In the genomic region with DNA sequence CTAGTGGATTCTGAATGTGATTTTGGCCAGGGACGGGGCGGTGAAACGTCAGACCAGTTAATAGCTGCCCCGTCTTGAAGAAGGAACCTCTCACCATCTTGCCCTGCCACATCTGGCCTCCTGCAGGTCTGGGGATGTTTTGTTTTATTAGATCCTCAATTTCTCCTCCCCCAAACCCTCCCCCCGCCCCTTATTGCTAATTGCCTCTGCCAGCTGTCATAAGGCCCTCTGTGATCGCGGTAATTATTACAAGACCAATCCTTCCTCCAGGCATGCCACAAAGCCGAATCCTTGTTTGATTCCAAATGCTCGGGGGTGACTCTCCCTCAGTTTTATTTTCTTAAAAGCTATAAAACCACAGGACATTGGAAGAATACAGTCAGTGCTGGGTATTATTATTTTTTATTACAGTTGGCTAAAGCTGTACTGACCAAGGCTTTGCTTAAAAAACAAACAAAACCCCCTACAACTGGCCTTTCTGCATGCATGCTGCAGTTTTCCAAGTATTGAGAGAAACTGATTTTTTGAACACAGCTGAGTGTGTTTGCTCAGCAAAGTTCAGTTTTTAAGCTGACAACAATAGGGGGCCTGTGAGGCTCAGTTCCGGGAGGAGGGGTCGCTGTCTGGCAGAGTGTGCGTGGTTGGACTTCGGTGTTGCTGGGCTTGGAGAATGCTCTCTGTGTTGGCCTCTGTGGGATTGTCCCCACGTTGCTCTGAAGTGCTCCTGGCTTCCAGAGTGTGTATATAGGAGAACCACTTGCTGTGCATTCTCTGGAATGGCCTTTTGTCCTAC, we compare ENCODE assay signal across 1 cellular context.
TF ChIP-seq lines count a peak whose summit lies in the region.

No MANE protein-coding gene starts in this region.

TF ChIP-seq in HepG2, 621 proteins besides CTCF, POLR2A, EP300 and RAD21 (continued from another document and continues in another):
- TF ChIP-seq ZBED4 (CRISPR knock-in tag; IDR thresholded peaks at IDR 0.05; ENCODE audit: borderline replicate concordance) = no peak
- no peak for TF ChIP-seq ZNF496 (CRISPR knock-in tag; IDR thresholded peaks at IDR 0.05; ENCODE audit: insufficient replicate concordance)
- TF ChIP-seq TAF15 (IDR thresholded peaks at IDR 0.05; ENCODE audit: low read depth, low read length, poor library complexity, severe bottlenecking) = no peak
- TF ChIP-seq ZNF564 (CRISPR knock-in tag; IDR thresholded peaks at IDR 0.05) = 0 out of 2 replicates have a peak, but pooled peaks have one; percentile 36
- TF ChIP-seq NCOR1 (IDR thresholded peaks at IDR 0.05; ENCODE audit: borderline replicate concordance, low read length) = peak; percentile 73
- peak; percentile 42; the same call in 1 of the 2 replicates for TF ChIP-seq ZFP91 (CRISPR knock-in tag; IDR thresholded peaks at IDR 0.05; ENCODE audit: borderline replicate concordance)
- no peak for TF ChIP-seq TBP (CRISPR knock-in tag; IDR thresholded peaks at IDR 0.05)
- no peak for TF ChIP-seq USF2 (IDR thresholded peaks at IDR 0.05; ENCODE audit: low read depth, low read length)
- TF ChIP-seq USF2 (CRISPR knock-in tag; IDR thresholded peaks at IDR 0.05; ENCODE audit: borderline replicate concordance) = no peak
- TF ChIP-seq KDM4B (CRISPR knock-in tag; IDR thresholded peaks at IDR 0.05) = peak; percentile 43; the same call in 1 of the 2 replicates
- TF ChIP-seq JDP2 (CRISPR knock-in tag; IDR thresholded peaks at IDR 0.05; ENCODE audit: borderline replicate concordance) = no peak; the same call in 1 of the 2 replicates
- TF ChIP-seq PAX8 (CRISPR knock-in tag; IDR thresholded peaks at IDR 0.05; ENCODE audit: borderline replicate concordance) = no peak
- TF ChIP-seq TAF1 (CRISPR knock-in tag; IDR thresholded peaks at IDR 0.05) = peak; percentile 29; the same call in 1 of the 2 replicates
- no peak for TF ChIP-seq AGO1 (IDR thresholded peaks at IDR 0.05; ENCODE audit: low read depth, low read length, poor library complexity, severe bottlenecking)
- TF ChIP-seq NKX3-1 (CRISPR knock-in tag; IDR thresholded peaks at IDR 0.05) = no peak
- TF ChIP-seq ATF7-NPFF (CRISPR knock-in tag; IDR thresholded peaks at IDR 0.05; ENCODE audit: low read depth) = no peak
- TF ChIP-seq PRDM10 (CRISPR knock-in tag; IDR thresholded peaks at IDR 0.05; ENCODE audit: low read depth) = no peak
- TF ChIP-seq ATRX (CRISPR knock-in tag; IDR thresholded peaks at IDR 0.05; ENCODE audit: borderline replicate concordance) = no peak
- TF ChIP-seq, protein P1, sequence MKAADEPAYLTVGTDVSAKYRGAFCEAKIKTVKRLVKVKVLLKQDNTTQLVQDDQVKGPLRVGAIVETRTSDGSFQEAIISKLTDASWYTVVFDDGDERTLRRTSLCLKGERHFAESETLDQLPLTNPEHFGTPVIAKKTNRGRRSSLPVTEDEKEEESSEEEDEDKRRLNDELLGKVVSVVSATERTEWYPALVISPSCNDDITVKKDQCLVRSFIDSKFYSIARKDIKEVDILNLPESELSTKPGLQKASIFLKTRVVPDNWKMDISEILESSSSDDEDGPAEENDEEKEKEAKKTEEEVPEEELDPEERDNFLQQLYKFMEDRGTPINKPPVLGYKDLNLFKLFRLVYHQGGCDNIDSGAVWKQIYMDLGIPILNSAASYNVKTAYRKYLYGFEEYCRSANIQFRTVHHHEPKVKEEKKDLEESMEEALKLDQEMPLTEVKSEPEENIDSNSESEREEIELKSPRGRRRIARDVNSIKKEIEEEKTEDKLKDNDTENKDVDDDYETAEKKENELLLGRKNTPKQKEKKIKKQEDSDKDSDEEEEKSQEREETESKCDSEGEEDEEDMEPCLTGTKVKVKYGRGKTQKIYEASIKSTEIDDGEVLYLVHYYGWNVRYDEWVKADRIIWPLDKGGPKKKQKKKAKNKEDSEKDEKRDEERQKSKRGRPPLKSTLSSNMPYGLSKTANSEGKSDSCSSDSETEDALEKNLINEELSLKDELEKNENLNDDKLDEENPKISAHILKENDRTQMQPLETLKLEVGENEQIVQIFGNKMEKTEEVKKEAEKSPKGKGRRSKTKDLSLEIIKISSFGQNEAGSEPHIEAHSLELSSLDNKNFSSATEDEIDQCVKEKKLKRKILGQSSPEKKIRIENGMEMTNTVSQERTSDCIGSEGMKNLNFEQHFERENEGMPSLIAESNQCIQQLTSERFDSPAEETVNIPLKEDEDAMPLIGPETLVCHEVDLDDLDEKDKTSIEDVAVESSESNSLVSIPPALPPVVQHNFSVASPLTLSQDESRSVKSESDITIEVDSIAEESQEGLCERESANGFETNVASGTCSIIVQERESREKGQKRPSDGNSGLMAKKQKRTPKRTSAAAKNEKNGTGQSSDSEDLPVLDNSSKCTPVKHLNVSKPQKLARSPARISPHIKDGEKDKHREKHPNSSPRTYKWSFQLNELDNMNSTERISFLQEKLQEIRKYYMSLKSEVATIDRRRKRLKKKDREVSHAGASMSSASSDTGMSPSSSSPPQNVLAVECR (CRISPR knock-in tag; IDR thresholded peaks at IDR 0.05; ENCODE audit: borderline replicate concordance) = peak; percentile 78; the same call in 1 of the 2 replicates
- no peak for TF ChIP-seq ATF6 (CRISPR knock-in tag; conservative IDR thresholded peaks at IDR 0.05)
- TF ChIP-seq FOXK1 (CRISPR knock-in tag; IDR thresholded peaks at IDR 0.05; ENCODE audit: borderline replicate concordance, low read depth) = no peak
- no peak for TF ChIP-seq ZNF256 (CRISPR knock-in tag; conservative IDR thresholded peaks at IDR 0.05)
- no peak for TF ChIP-seq ZSCAN22 (CRISPR knock-in tag; IDR thresholded peaks at IDR 0.05)
- no peak for TF ChIP-seq SP140L (CRISPR knock-in tag; IDR thresholded peaks at IDR 0.05; ENCODE audit: borderline replicate concordance)
- TF ChIP-seq KLF13 (CRISPR knock-in tag; IDR thresholded peaks at IDR 0.05) = no peak
- no peak for TF ChIP-seq GLMP (CRISPR knock-in tag; IDR thresholded peaks at IDR 0.05; ENCODE audit: borderline replicate concordance)
- no peak for TF ChIP-seq ZBTB49 (CRISPR knock-in tag; IDR thresholded peaks at IDR 0.05; ENCODE audit: borderline replicate concordance)
- TF ChIP-seq ZNF780A (CRISPR knock-in tag; IDR thresholded peaks at IDR 0.05) = no peak
- TF ChIP-seq ZNF841 (CRISPR knock-in tag; IDR thresholded peaks at IDR 0.05; ENCODE audit: borderline replicate concordance) = no peak
- TF ChIP-seq CCDC6 (CRISPR knock-in tag; IDR thresholded peaks at IDR 0.05) = no peak
